Comparison of ENCODE assay signal across 8 cellular contexts in the genomic region with DNA sequence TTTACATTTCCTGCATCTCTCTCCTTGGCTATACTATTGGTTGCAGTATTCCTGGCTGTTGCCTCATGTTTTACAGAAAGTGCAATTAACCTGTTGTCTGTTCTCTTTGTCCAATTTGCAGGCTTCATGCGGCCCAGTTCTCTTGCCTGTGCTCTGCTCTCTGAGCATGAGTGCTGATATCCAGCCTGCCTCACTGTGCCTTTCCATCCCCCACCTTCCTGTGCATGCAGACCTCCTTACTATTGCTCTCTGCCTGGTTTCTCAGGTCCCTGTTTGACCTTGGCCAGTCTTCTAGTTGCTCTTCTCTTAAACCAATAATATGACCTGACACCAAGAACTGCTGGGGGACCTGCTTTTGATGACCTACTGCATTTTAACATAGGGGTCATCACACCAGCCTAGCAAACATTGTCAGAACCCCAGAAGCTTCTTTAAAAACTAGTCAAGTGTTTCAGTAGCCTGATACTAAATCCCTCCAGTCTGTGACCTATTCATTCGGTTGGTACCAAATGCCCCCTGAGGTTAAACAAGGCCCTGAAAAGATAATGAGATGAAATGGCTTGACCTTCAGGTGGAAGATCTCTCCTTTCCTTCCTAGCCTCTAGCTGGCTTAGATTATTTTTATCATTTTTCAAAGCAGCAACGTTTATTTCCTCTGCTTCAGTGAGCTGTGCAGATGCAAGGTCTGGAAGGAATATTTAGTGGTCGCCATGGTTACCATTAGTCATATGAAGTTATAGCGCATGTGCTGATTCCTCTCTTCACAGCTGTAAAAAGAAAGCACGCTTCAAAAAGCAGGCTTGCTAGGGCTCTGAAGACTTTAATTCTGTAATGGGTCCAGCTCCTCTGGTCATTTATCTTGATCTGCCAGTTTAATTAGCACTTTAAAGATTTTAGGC.
DNase-seq lines count a peak whose midpoint lies in the region; ATAC-seq, FAIRE-seq and TF ChIP-seq lines count a peak whose summit lies in the region.

No MANE protein-coding gene starts in this region.

- H3K36me3 ChIP-seq in left ventricle myocardium inferior: no peaks in the 10 kb centered on the region
- no peaks in the 10 kb centered on the region for H3K36me3 ChIP-seq in small intestine (ENCODE audit: control insufficient read depth in 2 of 2, insufficient read depth in 2 of 2, low read length in 2 of 2)

- peaks cover 13% of the 10 kb centered on the region for H3K4me1 ChIP-seq in left ventricle myocardium inferior
- peaks cover 0 to 3% of the 10 kb centered on the region in 2 donors for H3K4me1 ChIP-seq in small intestine (ENCODE audit: control insufficient read depth in 2 of 2, insufficient read depth in 1 of 2, low read depth in 1 of 2, low read length in 1 of 2)

- H3K27ac Mint-ChIP-seq in activated CD8-positive, alpha-beta T cell treated with anti-CD3 and anti-CD28 coated beads for 36 hours: peak overlapping the region; percentile 12

- no peaks in the 10 kb centered on the region for H3K27me3 ChIP-seq in left ventricle myocardium inferior (ENCODE audit: low read depth)
- H3K27me3 ChIP-seq in small intestine (ENCODE audit: control insufficient read depth in 2 of 2, insufficient read depth in 2 of 2, low read length in 2 of 2): no peaks in the 10 kb centered on the region

- peaks cover 16% of the 10 kb centered on the region for H3K4me1 Mint-ChIP-seq in activated CD8-positive, alpha-beta T cell treated with anti-CD3 and anti-CD28 coated beads for 36 hours (ENCODE audit: low read depth)

- TF ChIP-seq CTCF in activated CD8-positive, alpha-beta T cell treated with anti-CD3 and anti-CD28 coated beads for 36 hours (IDR thresholded peaks at IDR 0.05): no peak
- TF ChIP-seq CTCF in left ventricle myocardium inferior (IDR thresholded peaks at IDR 0.05; ENCODE audit: borderline replicate concordance): no peak

- H3K9me3 Mint-ChIP-seq in activated CD8-positive, alpha-beta T cell treated with anti-CD3 and anti-CD28 coated beads for 36 hours: no peaks in the 10 kb centered on the region

- CTCF ChIA-PET in activated CD8-positive, alpha-beta T cell treated with anti-CD3 and anti-CD28 coated beads for 36 hours (lab: Charles Lee): interaction anchor here (1.3 to 2.9 kb wide), 3 partner anchors 12 to 222 kb away, joined by 3 to 19 read pairs (median 8); partner anchors contain the start of gene PHLDA1

- H3K36me3 Mint-ChIP-seq in activated CD8-positive, alpha-beta T cell treated with anti-CD3 and anti-CD28 coated beads for 36 hours (ENCODE audit: low read depth): no peaks in the 10 kb centered on the region

- no peaks in the 10 kb centered on the region for H3K9me3 ChIP-seq in left ventricle myocardium inferior (replicated peaks)
- H3K9me3 ChIP-seq in small intestine (ENCODE audit: control insufficient read depth, low read depth): no peaks in the 10 kb centered on the region

- WGBS in small intestine, 3 donors: 21 to 33% (median 30%) methylated on average over 6 of the region's 6 CpGs

- H3K4me3 ChIP-seq in left ventricle myocardium inferior (no peak overlapping the region), small intestine (ENCODE audit: low read depth in 1 of 2, low read length in 2 of 2) (no peak overlapping the region)

- DNase-seq in EH (ENCODE audit: low read depth): peak; percentile 94
- DNase-seq in activated CD8-positive, alpha-beta T cell treated with anti-CD3 and anti-CD28 coated beads for 36 hours: peak; percentile 17
- no peak for DNase-seq in left ventricle myocardium inferior
- peak; percentile 44 for DNase-seq in small intestine
- no peak for DNase-seq in SHP77 treated with DMSO at 0.1 percent for 48 hours (lab: John Stamatoyannopoulos, UW)

- peaks cover 3% of the 10 kb centered on the region for H3K27me3 Mint-ChIP-seq in activated CD8-positive, alpha-beta T cell treated with anti-CD3 and anti-CD28 coated beads for 36 hours

- peak overlapping the region; percentile 34 for H3K27ac ChIP-seq in left ventricle myocardium inferior (replicated peaks)
- H3K27ac ChIP-seq in small intestine (ENCODE audit: low read depth in 1 of 2, low read length in 1 of 2): peak overlapping the region in 1 of 2 donors; percentile 47

- FAIRE-seq in small intestine (lab: Jason Lieb, UNC): no peak

- peak; percentile 42 for ATAC-seq in HG02981 (IDR thresholded peaks at IDR 0.05; ENCODE audit: unreplicated experiment)
- peak; percentile 61 for ATAC-seq in activated CD8-positive, alpha-beta T cell treated with anti-CD3 and anti-CD28 coated beads for 36 hours
- no peak for ATAC-seq in GM21528 (IDR thresholded peaks at IDR 0.05; ENCODE audit: low FRiP score, unreplicated experiment)
- no peak for ATAC-seq in GM21786 (IDR thresholded peaks at IDR 0.05; ENCODE audit: unreplicated experiment)

- intact Hi-C loops in activated CD8-positive, alpha-beta T cell treated with anti-CD3 and anti-CD28 coated beads for 36 hours (cut with micrococcal nuclease): loop anchor here (5.0 kb wide), 1 partner anchor 217 kb away; the partner anchor contains the start of gene PHLDA1
- intact Hi-C loops in left ventricle myocardium inferior (cut with micrococcal nuclease): no loop called here

- POLR2A ChIA-PET in activated CD8-positive, alpha-beta T cell treated with anti-CD3 and anti-CD28 coated beads for 36 hours (lab: Charles Lee): interaction anchor here (0.9 to 2.9 kb wide), 3 partner anchors 18 to 217 kb away, joined by 3 to 6 read pairs (median 5); partner anchors contain the start of gene PHLDA1

- H3K4me3 Mint-ChIP-seq in activated CD8-positive, alpha-beta T cell treated with anti-CD3 and anti-CD28 coated beads for 36 hours: no peak overlapping the region

Comparison
In these comparisons a context has a peak if more than half of its experiments do, and no peak if none do; other contexts are left out.
1. DNase-seq: peak in EH (single experiment), activated CD8-positive, alpha-beta T cell treated with anti-CD3 and anti-CD28 coated beads for 36 hours (single experiment) and small intestine (single experiment); none in left ventricle myocardium inferior (single experiment) and SHP77 treated with DMSO at 0.1 percent for 48 hours (single experiment).
2. ATAC-seq: peak in HG02981 (single experiment) and activated CD8-positive, alpha-beta T cell treated with anti-CD3 and anti-CD28 coated beads for 36 hours (single experiment); none in GM21528 (single experiment) and GM21786 (single experiment).